Comparison of ENCODE assay signal across 2 cellular contexts in genomic region chr7:2111568-2111967, GRCh38.
TF ChIP-seq lines count a peak whose summit lies in the region.

No MANE protein-coding gene starts in this region.

TF ChIP-seq in GM23338, 12 proteins besides CTCF, POLR2A, EP300 and RAD21:
- TF ChIP-seq STAT1 (IDR thresholded peaks at IDR 0.05; ENCODE audit: unreplicated experiment), result no peak
- TF ChIP-seq REST (IDR thresholded peaks at IDR 0.05; ENCODE audit: unreplicated experiment), result no peak
- no peak for TF ChIP-seq EZH2 (IDR thresholded peaks at IDR 0.05; ENCODE audit: low read depth, unreplicated experiment)

TF ChIP-seq in H1, 55 proteins besides CTCF, POLR2A, EP300 and RAD21:
- no peak for TF ChIP-seq MAFK (IDR thresholded peaks at IDR 0.05; ENCODE audit: low read depth, low read length)
- TF ChIP-seq TEAD4 (IDR thresholded peaks at IDR 0.05; ENCODE audit: low read depth, low read length), result no peak
- no peak for TF ChIP-seq NANOG (IDR thresholded peaks at IDR 0.05; ENCODE audit: insufficient read depth, low read depth, low read length, poor library complexity, severe bottlenecking)
- no peak for TF ChIP-seq BACH1 (IDR thresholded peaks at IDR 0.05; ENCODE audit: low read length)
- TF ChIP-seq ZNF274 (IDR thresholded peaks at IDR 0.05; ENCODE audit: borderline replicate concordance, extremely low read depth, low read length), result no peak
- TF ChIP-seq E2F6 (IDR thresholded peaks at IDR 0.05), result no peak
- no peak for TF ChIP-seq SP1 (IDR thresholded peaks at IDR 0.05; ENCODE audit: low read depth, low read length)
- no peak for TF ChIP-seq CTBP2 (IDR thresholded peaks at IDR 0.05; ENCODE audit: borderline replicate concordance, insufficient read depth, insufficient read length, low read length)
- TF ChIP-seq HDAC6 (IDR thresholded peaks at IDR 0.05; ENCODE audit: low read depth, low read length), result no peak
- TF ChIP-seq RBBP5 (IDR thresholded peaks at IDR 0.05; ENCODE audit: borderline replicate concordance, low read depth, low read length), result no peak
